Comparison of ENCODE assay signal across 9 cellular contexts in the genomic region with DNA sequence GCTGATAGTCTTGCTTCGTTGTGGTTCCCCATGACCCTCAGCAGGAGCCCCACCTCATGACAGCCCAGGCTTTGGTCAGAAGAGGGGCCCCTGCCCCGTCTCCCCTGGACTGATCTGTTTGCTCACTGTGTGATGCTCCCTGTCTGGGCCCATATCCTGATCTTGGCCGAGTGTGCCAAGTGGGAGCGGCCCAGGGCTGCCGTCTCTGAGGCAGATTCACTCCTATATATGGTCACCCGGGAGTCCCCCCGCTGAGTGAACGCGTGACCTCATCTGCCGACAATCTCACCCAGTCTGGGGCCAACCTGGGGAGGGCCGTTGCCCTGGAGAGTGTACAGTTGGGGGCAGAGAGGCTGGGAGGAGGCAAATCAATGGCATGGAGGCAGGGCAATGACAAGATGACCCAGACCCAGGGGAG. TPM values are rescaled to one million over a fixed set of nuclear protein-coding genes. Genes with fewer than 3 reads are reported as not detected.
A peak's percentile ranks its signal among the peaks of the same experiment; 100 is the strongest.
DNase-seq lines count a peak whose midpoint lies in the region.
"Had no signal": no experiment of that assay in that cellular context is flagged by ENCODE, and none has a peak within 500 bp of the region (broad histone marks: within the 10 kb centered on the region; RNA-seq: fewer than 3 reads in every experiment).

No MANE protein-coding gene starts in this region.

- no peak overlapping the region for H3K4me3 Mint-ChIP-seq in CD4-positive, alpha-beta memory T cell

- H3K4me1 ChIP-seq in CD4-positive, alpha-beta memory T cell (ENCODE audit: insufficient read depth, low read length) = no peaks in the 10 kb centered on the region

- H3K27ac Mint-ChIP-seq in CD4-positive, alpha-beta memory T cell = no peak overlapping the region

- no peak overlapping the region for H3K4me3 ChIP-seq in CD4-positive, alpha-beta memory T cell (ENCODE audit: low read length in 2 of 2)

- H3K27ac ChIP-seq in CD4-positive, alpha-beta memory T cell (ENCODE audit: low read depth, low read length) = no peak overlapping the region

- CTCF ChIA-PET in CD4-positive, alpha-beta memory T cell (lab: Charles Lee; ENCODE audit: partially characterized antibody) = no interaction called here

- intact Hi-C loops in CD4-positive, alpha-beta memory T cell (cut with micrococcal nuclease) = no loop called here

- no peaks in the 10 kb centered on the region for H3K9me3 Mint-ChIP-seq in CD4-positive, alpha-beta memory T cell

- POLR2A ChIA-PET in CD4-positive, alpha-beta memory T cell (lab: Charles Lee; ENCODE audit: partially characterized antibody) = no interaction called here

- no peaks in the 10 kb centered on the region for H3K36me3 ChIP-seq in CD4-positive, alpha-beta memory T cell (ENCODE audit: insufficient read depth, low read length)

- H3K27me3 Mint-ChIP-seq in CD4-positive, alpha-beta memory T cell = no peaks in the 10 kb centered on the region

- H3K27me3 ChIP-seq in CD4-positive, alpha-beta memory T cell (ENCODE audit: insufficient read depth, low read length) = no peaks in the 10 kb centered on the region

- H3K36me3 Mint-ChIP-seq in CD4-positive, alpha-beta memory T cell = no peaks in the 10 kb centered on the region

- H3K9me3 ChIP-seq in CD4-positive, alpha-beta memory T cell (ENCODE audit: control insufficient read depth in 1 of 2, low read length in 2 of 2) = no peaks in the 10 kb centered on the region

- DNase-seq in AG08396 (ENCODE audit: low spot score) (peak; percentile 90), NCI-H146 treated with DMSO at 0.1 percent for 48 hours (lab: John Stamatoyannopoulos, UW; ENCODE audit: unreplicated experiment) (peak; percentile 30), fibroblast of peridontal ligament (ENCODE audit: extremely low read depth) (peak; percentile 60), myocyte (ENCODE audit: low read depth) (peak; percentile 72), HUDEP-2 (lab: John Stamatoyannopoulos, UW; ENCODE audit: unreplicated experiment in 76 of 76) (no peak), NCI-H1417 treated with DMSO at 0.1 percent for 48 hours (lab: John Stamatoyannopoulos, UW) (no peak), amniotic stem cell (lab: John Stamatoyannopoulos, UW) (no peak)
- no peak for DNase-seq in CD4-positive, alpha-beta memory T cell
- DNase-seq: effector CD4-positive, alpha-beta T cell had no signal

- no peaks in the 10 kb centered on the region for H3K4me1 Mint-ChIP-seq in CD4-positive, alpha-beta memory T cell

RNA-seq across cellular contexts. Expression of a gene that starts 34.5 kb away (rescaled TPM):
- total RNA-seq in myocyte = 9.8 and 24.5 TPM in 2 replicates
- polyA plus RNA-seq in myocyte (2012) = 14.8 TPM
- total RNA-seq in CD4-positive, alpha-beta memory T cell = 10 to 100 TPM; 26.3 to 33.7 TPM
- polyA plus RNA-seq in CD4-positive, alpha-beta memory T cell = 10 to 100 TPM; 10.6 to 13.1 TPM

Comparison
In these comparisons a context has a peak if more than half of its experiments do, and no peak if none do; other contexts are left out.
1. DNase-seq: peak in AG08396 (single experiment), NCI-H146 treated with DMSO at 0.1 percent for 48 hours (single experiment), fibroblast of peridontal ligament (single experiment) and myocyte (single experiment); none in CD4-positive, alpha-beta memory T cell (0 of 5), HUDEP-2 (0 of 76), NCI-H1417 treated with DMSO at 0.1 percent for 48 hours (single experiment) and amniotic stem cell (single experiment).